Comparison of ENCODE assay signal across 16 cellular contexts in the genomic region with DNA sequence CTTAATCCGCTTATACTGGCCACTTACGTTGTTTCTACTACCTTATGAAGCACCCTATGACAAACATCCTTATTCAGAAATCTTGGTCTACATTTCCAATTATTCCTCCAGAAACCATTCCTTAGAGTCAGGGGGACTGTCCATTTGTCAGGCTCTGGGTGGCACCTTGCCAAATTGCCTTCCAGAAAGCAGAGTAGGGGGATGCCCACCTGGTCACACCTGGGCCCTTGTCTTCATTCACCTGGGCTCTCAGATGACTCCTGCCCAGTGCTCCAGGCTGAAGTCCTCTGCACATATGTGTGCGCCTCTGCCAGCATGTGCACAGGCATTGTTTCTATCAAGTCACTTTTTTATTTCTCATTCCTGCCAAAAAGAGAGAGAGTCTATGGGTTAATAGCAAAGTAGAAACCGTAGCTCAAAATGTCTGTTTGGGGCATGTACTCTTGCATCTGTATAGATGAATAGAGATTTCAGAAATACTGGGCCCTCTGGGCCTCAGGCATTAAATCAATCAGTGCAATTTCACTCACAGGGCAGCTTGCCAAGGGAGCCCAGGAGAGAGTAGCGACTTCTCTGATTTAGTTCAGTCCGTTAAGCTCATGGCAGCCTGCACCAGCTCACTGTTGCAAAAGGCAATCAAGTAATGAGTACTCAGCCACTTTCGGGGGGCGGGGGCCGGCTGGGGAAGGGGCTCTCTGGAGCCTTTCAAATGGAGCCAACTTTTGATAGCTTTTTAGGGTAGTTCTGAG.
DNase-seq lines count a peak whose midpoint lies in the region; TF ChIP-seq lines count a peak whose summit lies in the region.
"Had no signal": no experiment of that assay in that cellular context is flagged by ENCODE, and none has a peak within 500 bp of the region (broad histone marks: within the 10 kb centered on the region; RNA-seq: fewer than 3 reads in every experiment).

No MANE protein-coding gene starts in this region.

- DNase-seq in NCI-H1436 (lab: John Stamatoyannopoulos, UW) (peak; percentile 5), NCI-H1436 treated with DMSO at 0.1 percent for 48 hours (lab: John Stamatoyannopoulos, UW) (no peak), G401 (ENCODE audit: low spot score) (peak; percentile 49), NCI-H524 (lab: John Stamatoyannopoulos, UW) (peak; percentile 53 to 85), chondrocyte (ENCODE audit: low spot score) (peak; percentile 34), NCI-H2029 (lab: John Stamatoyannopoulos, UW) (no peak), foreskin melanocyte (no peak)
- DNase-seq in central memory CD4-positive, alpha-beta T cell, result no peak
- DNase-seq: activated naive CD8-positive, alpha-beta T cell treated with anti-CD3 and anti-CD28 coated beads, Interleukin-2, amount 10 ng/mL, durations not matched to agents 7 days and 5 days; endodermal cell; GDM1; left cardiac atrium; naive thymus-derived CD4-positive, alpha-beta T cell; RPMI8226 had no signal

- in situ Hi-C loops in G401 (cut with HindIII; ENCODE audit: low sequenced_read_pairs), result no loop called here

- no peak overlapping the region for H3K4me3 Mint-ChIP-seq in chondrocyte (ENCODE audit: unreplicated experiment)
- H3K4me3 Mint-ChIP-seq: activated naive CD8-positive, alpha-beta T cell treated with anti-CD3 and anti-CD28 coated beads, Interleukin-2, amount 10 ng/mL, durations not matched to agents 7 days and 5 days; activated T-helper 1 cell treated with anti-CD3 and anti-CD28 coated beads, Interleukin-12 subunit alpha, Interleukin-12 subunit beta, Interleukin-2, Interleukin-4 antibody, amounts not matched to agents 30 ng/mL and 10 ng/mL and 1 ng/mL, durations not matched to agents 14 hours and 24 hours and 36 hours; endodermal cell; IgD-negative memory B cell; naive thymus-derived CD4-positive, alpha-beta T cell had no signal

- peaks cover 3% of the 10 kb centered on the region for H3K36me3 Mint-ChIP-seq in chondrocyte (ENCODE audit: low read depth)

- H3K4me1 Mint-ChIP-seq in chondrocyte (ENCODE audit: low read depth), result no peaks in the 10 kb centered on the region
- H3K4me1 Mint-ChIP-seq: endodermal cell had no signal

- H3K27ac Mint-ChIP-seq in chondrocyte (ENCODE audit: unreplicated experiment), result no peak overlapping the region
- H3K27ac Mint-ChIP-seq: activated naive CD8-positive, alpha-beta T cell treated with anti-CD3 and anti-CD28 coated beads, Interleukin-2, amount 10 ng/mL, durations not matched to agents 7 days and 5 days; activated T-helper 1 cell treated with anti-CD3 and anti-CD28 coated beads, Interleukin-12 subunit alpha, Interleukin-12 subunit beta, Interleukin-2, Interleukin-4 antibody, amounts not matched to agents 30 ng/mL and 10 ng/mL and 1 ng/mL, durations not matched to agents 14 hours and 24 hours and 36 hours; endodermal cell; IgD-negative memory B cell had no signal

- H3K9me3 Mint-ChIP-seq in chondrocyte (ENCODE audit: low read depth), result no peaks in the 10 kb centered on the region
- H3K9me3 Mint-ChIP-seq: activated naive CD8-positive, alpha-beta T cell treated with anti-CD3 and anti-CD28 coated beads, Interleukin-2, amount 10 ng/mL, durations not matched to agents 7 days and 5 days; activated T-helper 1 cell treated with anti-CD3 and anti-CD28 coated beads, Interleukin-12 subunit alpha, Interleukin-12 subunit beta, Interleukin-2, Interleukin-4 antibody, amounts not matched to agents 30 ng/mL and 10 ng/mL and 1 ng/mL, durations not matched to agents 14 hours and 24 hours and 36 hours; IgD-negative memory B cell had no signal

- H3K27me3 Mint-ChIP-seq in chondrocyte (ENCODE audit: low read depth), result no peaks in the 10 kb centered on the region
- H3K27me3 Mint-ChIP-seq: activated naive CD8-positive, alpha-beta T cell treated with anti-CD3 and anti-CD28 coated beads, Interleukin-2, amount 10 ng/mL, durations not matched to agents 7 days and 5 days; IgD-negative memory B cell; naive thymus-derived CD4-positive, alpha-beta T cell had no signal

- TF ChIP-seq CTCF in chondrocyte (IDR thresholded peaks at IDR 0.05), result no peak

Comparison
In these comparisons a context has a peak if more than half of its experiments do, and no peak if none do; other contexts are left out.
1. DNase-seq: peak in NCI-H1436 (single experiment), G401 (single experiment), NCI-H524 (2 of 2) and chondrocyte (single experiment); none in NCI-H1436 treated with DMSO at 0.1 percent for 48 hours (single experiment), central memory CD4-positive, alpha-beta T cell (single experiment), NCI-H2029 (single experiment) and foreskin melanocyte (single experiment).